22 cellular contexts compared by ENCODE assay signal in the genomic region with DNA sequence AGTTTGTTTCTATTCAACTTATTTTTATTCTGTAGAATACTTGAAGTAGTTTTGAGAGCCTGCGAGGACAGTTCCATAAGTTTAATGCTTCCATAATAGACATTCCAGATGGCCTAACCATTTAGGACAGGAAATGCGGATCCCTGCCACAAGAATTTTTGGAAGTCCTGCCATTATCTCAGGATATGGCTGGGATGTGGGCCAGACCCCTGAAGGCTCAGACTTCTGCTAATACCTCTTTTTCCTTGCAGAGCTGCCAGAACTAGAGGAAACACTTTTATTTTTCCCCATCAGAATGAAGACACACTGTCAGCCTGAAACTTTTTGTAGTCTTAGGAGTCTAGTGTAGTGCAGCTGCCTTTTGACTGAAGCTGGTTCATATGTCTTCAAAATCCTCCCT.
"Had no signal": no experiment of that assay in that cellular context is flagged by ENCODE, and none has a peak within 500 bp of the region (broad histone marks: within the 10 kb centered on the region; RNA-seq: fewer than 3 reads in every experiment).

No MANE protein-coding gene starts in this region.

- H3K36me3 ChIP-seq: lower lobe of right lung, neural progenitor cell, neutrophil, right atrium auricular region, right lobe of liver, spleen, tibial nerve, uterus had no signal

- H3K4me1 ChIP-seq: lower lobe of right lung, neural progenitor cell, parathyroid adenoma, right atrium auricular region, right lobe of liver, spleen, tibial nerve, uterus had no signal

- H3K27me3 ChIP-seq: hepatocyte, neural progenitor cell, neutrophil, right atrium auricular region, right lobe of liver, spleen, tibial nerve, uterus had no signal

- H3K4me3 ChIP-seq: hepatocyte, lower lobe of right lung, neural progenitor cell, right atrium auricular region, right lobe of liver, skin epidermis, spleen, tibial nerve, uterus had no signal

- H3K79me2 ChIP-seq: hepatocyte, parathyroid adenoma had no signal

- ATAC-seq: left lobe of liver; lower lobe of right lung; natural killer cell; right lobe of liver; stimulated activated effector memory CD8-positive, alpha-beta T cell treated with anti-CD3 and anti-CD28 coated beads, Interleukin-12 subunit alpha, Interleukin-12 subunit beta, amount 100 ng/mL, for 72 hours had no signal

- DNase-seq: islet precursor cell; lower lobe of right lung; mammary epithelial cell; mesenchymal stem cell; naive B cell; natural killer cell; nephron progenitor cell; occipital lobe; right lobe of liver; spleen; stimulated activated CD4-positive, alpha-beta T cell treated with anti-CD3 and anti-CD28 coated beads, Interleukin-4, amount 100 ng/mL, for 24 hours; stimulated activated naive CD4-positive, alpha-beta T cell; uterus had no signal

- H3K9ac ChIP-seq: neural progenitor cell, parathyroid adenoma had no signal

- H3K4me2 ChIP-seq: hepatocyte, neural progenitor cell had no signal

- H3K27ac ChIP-seq: hepatocyte, lower lobe of right lung, neural progenitor cell, neutrophil, parathyroid adenoma, right atrium auricular region, right lobe of liver, skin epidermis, spleen, tibial nerve, uterus had no signal

- H3K9me3 ChIP-seq: neutrophil, right lobe of liver, uterus had no signal

- H2AFZ ChIP-seq: hepatocyte, neural progenitor cell, parathyroid adenoma had no signal
